8 cellular contexts compared by ENCODE assay signal in genomic region chrX:46759645-46759974, GRCh38. TPM values are rescaled to one million over a fixed set of nuclear protein-coding genes. Genes with fewer than 3 reads are reported as not detected.
DNase-seq lines count a peak whose midpoint lies in the region; TF ChIP-seq lines count a peak whose summit lies in the region.

No MANE protein-coding gene starts in this region.

- H3K79me2 ChIP-seq in parathyroid adenoma: no peaks in the 10 kb centered on the region

- H3K27me3 ChIP-seq in ectodermal cell (ENCODE audit: control insufficient read depth, insufficient read depth, low read length, poor library complexity, severe bottlenecking): peaks cover 12% of the 10 kb centered on the region
- no peaks in the 10 kb centered on the region for H3K27me3 ChIP-seq in parathyroid adenoma (ENCODE audit: control insufficient read depth, insufficient read depth, low read length)

- H3K27ac ChIP-seq in ectodermal cell (ENCODE audit: insufficient read depth, low read depth, low read length, poor library complexity, severe bottlenecking) (no peak overlapping the region), parathyroid adenoma (peak overlapping the region; percentile 2)

- DNase-seq in GM12864 (ENCODE audit: low read depth) (no peak), NCI-H69 (lab: John Stamatoyannopoulos, UW) (peak; percentile 45), NCI-H1105 treated with DMSO at 0.1 percent for 48 hours (lab: John Stamatoyannopoulos, UW) (no peak), inferior parietal cortex (ENCODE audit: extremely low spot score) (no peak), KG1 (lab: John Stamatoyannopoulos, UW) (no peak), H4 (ENCODE audit: low spot score) (no peak)

- peak overlapping the region; percentile 28 for H3K4me2 ChIP-seq in parathyroid adenoma (ENCODE audit: low read length)

- no peak overlapping the region for H3K9ac ChIP-seq in parathyroid adenoma

- H3K4me3 ChIP-seq in GM12864 (ENCODE audit: low read depth, low read length): peak overlapping the region; percentile 61
- H3K4me3 ChIP-seq in ectodermal cell (ENCODE audit: insufficient read depth, low read depth, low read length): peak overlapping the region; percentile 50
- H3K4me3 ChIP-seq in parathyroid adenoma (ENCODE audit: low read depth, low read length): peak overlapping the region; percentile 46

- 42% methylated on average over 4 of the region's 4 CpGs for WGBS in ectodermal cell, 2 experiments

- H3K36me3 ChIP-seq in ectodermal cell (ENCODE audit: control insufficient read depth, insufficient read depth, low read length): no peaks in the 10 kb centered on the region
- no peaks in the 10 kb centered on the region for H3K36me3 ChIP-seq in parathyroid adenoma (ENCODE audit: control insufficient read depth, insufficient read depth, low read length)

- H3K9me3 ChIP-seq in ectodermal cell (ENCODE audit: control insufficient read depth, low read length): no peaks in the 10 kb centered on the region
- no peaks in the 10 kb centered on the region for H3K9me3 ChIP-seq in parathyroid adenoma (ENCODE audit: control insufficient read depth, low read length)

- no peaks in the 10 kb centered on the region for H3K4me1 ChIP-seq in ectodermal cell (ENCODE audit: control insufficient read depth, insufficient read depth, low read length)
- H3K4me1 ChIP-seq in parathyroid adenoma: no peaks in the 10 kb centered on the region

- H2AFZ ChIP-seq in parathyroid adenoma: peak overlapping the region; percentile 81

- TF ChIP-seq CTCF in GM12864 (IDR thresholded peaks at IDR 0.05; ENCODE audit: low read depth, low read length, missing control alignments) (no peak), parathyroid adenoma (IDR thresholded peaks at IDR 0.05) (no peak)

RNA-seq across cellular contexts. Expression of gene SLC9A7, which starts 0.7 kb away (rescaled TPM):
- polyA plus RNA-seq in ectodermal cell (2013, experiment 1 of 4): 1.1 TPM
- polyA plus RNA-seq in ectodermal cell (2013, experiment 2 of 4): 2.5 TPM
- polyA plus RNA-seq in ectodermal cell (2013, experiment 3 of 4): 1.4 TPM
- polyA plus RNA-seq in ectodermal cell (2013, experiment 4 of 4): 0.73 TPM
- total RNA-seq in H4 (2014; rRNA removed; shearing (Covaris generic)): 4.2 and 5.9 TPM in 2 replicates
